Comparison of ENCODE assay signal across 1 cellular context in the genomic region with DNA sequence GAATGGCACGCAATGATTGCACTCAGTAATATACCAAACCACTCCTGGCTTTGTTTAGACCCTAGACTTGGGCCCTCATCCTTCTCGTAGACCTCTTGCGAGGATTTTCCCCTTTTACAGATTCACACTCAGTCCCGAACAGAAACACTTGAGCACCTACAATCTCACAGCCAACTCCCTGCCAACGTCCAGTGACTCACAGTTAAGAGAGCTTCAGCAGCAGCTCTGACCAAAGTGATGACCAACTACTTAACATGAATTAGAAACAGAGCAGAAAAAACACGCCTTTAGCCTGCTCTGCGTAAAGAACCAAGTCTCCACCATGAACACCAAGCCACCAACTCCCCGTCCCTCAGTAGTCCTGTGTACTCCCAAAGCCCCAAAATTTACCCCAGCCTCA.
TF ChIP-seq lines count a peak whose summit lies in the region.

No MANE protein-coding gene starts in this region.

TF ChIP-seq in IMR-90, 13 proteins besides CTCF, POLR2A, EP300 and RAD21:
- TF ChIP-seq SMC3 (IDR thresholded peaks at IDR 0.05; ENCODE audit: low read depth, low read length), result no peak
- no peak for TF ChIP-seq NFE2L2 (IDR thresholded peaks at IDR 0.05; ENCODE audit: low read depth, low read length)
TF ChIP-seq in IMR-90: peak in this region for 0.
